ENCODE assay signal across 1 cellular context in genomic region chr7:98641646-98642489, GRCh38.
TF ChIP-seq lines count a peak whose summit lies in the region.

No MANE protein-coding gene starts in this region.

TF ChIP-seq in GM12878, 131 proteins besides CTCF, POLR2A, EP300 and RAD21 (continued from another document and continues in another):
- TF ChIP-seq SMAD5 (IDR thresholded peaks at IDR 0.05; ENCODE audit: low read depth) (no peak), JUNB (IDR thresholded peaks at IDR 0.05) (no peak), ZBTB40 (IDR thresholded peaks at IDR 0.05; ENCODE audit: borderline replicate concordance) (no peak), JUND (IDR thresholded peaks at IDR 0.05; ENCODE audit: low read depth, low read length) (no peak), IKZF1 (conservative IDR thresholded peaks at IDR 0.05) (peak; percentile 83), EZH2 (IDR thresholded peaks at IDR 0.05; ENCODE audit: borderline replicate concordance, control insufficient read depth, low read depth, low read length) (no peak), CBFB (IDR thresholded peaks at IDR 0.05; ENCODE audit: low read depth) (0 out of 2 replicates have a peak, but pooled peaks have one; percentile 40), ATF3 (IDR thresholded peaks at IDR 0.05; ENCODE audit: borderline replicate concordance, extremely low read depth, low read depth, low read length) (no peak), BACH1 (IDR thresholded peaks at IDR 0.05; ENCODE audit: borderline replicate concordance) (no peak), KLF5 (IDR thresholded peaks at IDR 0.05; ENCODE audit: partially characterized antibody) (no peak), CREM (IDR thresholded peaks at IDR 0.05; ENCODE audit: low read depth) (peak; percentile 17; the same call in 1 of the 2 replicates), CBX3 (IDR thresholded peaks at IDR 0.05; ENCODE audit: borderline replicate concordance, low read depth) (no peak), SMC3 (IDR thresholded peaks at IDR 0.05; ENCODE audit: borderline replicate concordance, low read length) (no peak), STAT1 (conservative IDR thresholded peaks at IDR 0.05) (no peak), ESRRA (IDR thresholded peaks at IDR 0.05; ENCODE audit: low read length) (no peak), SUPT20H (IDR thresholded peaks at IDR 0.05; ENCODE audit: borderline replicate concordance, control insufficient read depth, low read depth, low read length) (no peak), LARP7 (IDR thresholded peaks at IDR 0.05) (no peak), HCFC1 (IDR thresholded peaks at IDR 0.05; ENCODE audit: low read length) (no peak), RELB (IDR thresholded peaks at IDR 0.05; ENCODE audit: low read depth) (no peak), ZNF622 (IDR thresholded peaks at IDR 0.05) (no peak), POLR2AphosphoS2 (IDR thresholded peaks at IDR 0.05; ENCODE audit: low read depth, low read length) (no peak), SMAD1 (IDR thresholded peaks at IDR 0.05; ENCODE audit: low read depth, partially characterized antibody) (no peak), SREBF1 (IDR thresholded peaks at IDR 0.05; ENCODE audit: low read length) (no peak), CBX5 (IDR thresholded peaks at IDR 0.05; ENCODE audit: low read depth) (no peak), CHD4 (IDR thresholded peaks at IDR 0.05) (no peak), FOS (IDR thresholded peaks at IDR 0.05; ENCODE audit: borderline replicate concordance, extremely low read depth, insufficient read length) (no peak), PBX3 (IDR thresholded peaks at IDR 0.05; ENCODE audit: insufficient replicate concordance, low read depth, low read length) (peak; percentile 49), RUNX3 (IDR thresholded peaks at IDR 0.05; ENCODE audit: low read length) (peak; percentile 87), MTA2 (IDR thresholded peaks at IDR 0.05; ENCODE audit: low read depth) (peak; percentile 45), ATF2 (IDR thresholded peaks at IDR 0.05; ENCODE audit: low read length) (peak; percentile 23), PAX8 (IDR thresholded peaks at IDR 0.05) (no peak), ZNF217 (IDR thresholded peaks at IDR 0.05) (peak; percentile 20; the same call in 1 of the 2 replicates), CEBPB (IDR thresholded peaks at IDR 0.05; ENCODE audit: borderline replicate concordance in 1 of 2, low read depth in 2 of 2, low read length in 2 of 2) (no peak), REST (IDR thresholded peaks at IDR 0.05; ENCODE audit: low read depth, low read length) (no peak), CEBPZ (IDR thresholded peaks at IDR 0.05; ENCODE audit: low read depth, low read length) (no peak), NKRF (conservative IDR thresholded peaks at IDR 0.05) (no peak; the same call in 1 of the 2 replicates), SP1 (IDR thresholded peaks at IDR 0.05; ENCODE audit: low read depth, low read length) (no peak), BCLAF1 (IDR thresholded peaks at IDR 0.05) (no peak), NFYA (IDR thresholded peaks at IDR 0.05; ENCODE audit: borderline replicate concordance, low read depth, low read length) (no peak), RB1 (IDR thresholded peaks at IDR 0.05; ENCODE audit: borderline replicate concordance) (no peak), TAF1 (IDR thresholded peaks at IDR 0.05; ENCODE audit: borderline replicate concordance, low read depth, low read length) (no peak), ZSCAN29 (IDR thresholded peaks at IDR 0.05) (no peak), MXI1 (IDR thresholded peaks at IDR 0.05; ENCODE audit: low read depth, low read length) (no peak), MEF2B (IDR thresholded peaks at IDR 0.05; ENCODE audit: partially characterized antibody, poor library complexity, severe bottlenecking) (no peak)
